ENCODE assay signal across 23 cellular contexts in genomic region chr19:18427080-18427751, GRCh38. TPM values are rescaled to one million over a fixed set of nuclear protein-coding genes. Genes with fewer than 3 reads are reported as not detected.
DNase-seq lines count a peak whose midpoint lies in the region; ATAC-seq and TF ChIP-seq lines count a peak whose summit lies in the region.
"Had no signal": no experiment of that assay in that cellular context is flagged by ENCODE, and none has a peak within 500 bp of the region (broad histone marks: within the 10 kb centered on the region; RNA-seq: fewer than 3 reads in every experiment).

No MANE protein-coding gene starts in this region.

- H3K4me3 ChIP-seq in tibial artery (no peak overlapping the region), suprapubic skin (no peak overlapping the region)
- H3K4me3 ChIP-seq: lung, right atrium auricular region had no signal

- no peaks in the 10 kb centered on the region for H3K36me3 Mint-ChIP-seq in T-cell
- no peaks in the 10 kb centered on the region for H3K36me3 Mint-ChIP-seq in immature natural killer cell

- no peak overlapping the region for H3K4me3 Mint-ChIP-seq in T-cell
- H3K4me3 Mint-ChIP-seq in immature natural killer cell: no peak overlapping the region
- H3K4me3 Mint-ChIP-seq: activated CD4-positive, alpha-beta T cell treated with anti-CD3 and anti-CD28 coated beads for 36 hours; activated naive CD8-positive, alpha-beta T cell treated with anti-CD3 and anti-CD28 coated beads, Interleukin-2, amount 10 ng/mL, durations not matched to agents 7 days and 5 days had no signal

- H3K9me3 Mint-ChIP-seq in T-cell (no peaks in the 10 kb centered on the region), immature natural killer cell (no peaks in the 10 kb centered on the region)
- H3K9me3 Mint-ChIP-seq: activated naive CD8-positive, alpha-beta T cell treated with anti-CD3 and anti-CD28 coated beads, Interleukin-2, amount 10 ng/mL, durations not matched to agents 7 days and 5 days; activated T-helper 2 cell treated with anti-CD3 and anti-CD28 coated beads, Interferon-gamma antibody, Interleukin-2, Interleukin-4, amounts not matched to agents 10 μg/mL and 5 μg/mL and 100 μg/mL, durations not matched to agents 14 hours and 24 hours and 36 hours had no signal

- peaks cover 26 to 58% (median 39%) of the 10 kb centered on the region in 3 donors for H3K4me1 Mint-ChIP-seq in T-cell
- H3K4me1 Mint-ChIP-seq in immature natural killer cell: peaks cover 41 to 48% of the 10 kb centered on the region in 2 donors

- POLR2A ChIA-PET in T-cell (lab: Charles Lee): no interaction called here

- H3K27me3 Mint-ChIP-seq in T-cell (no peaks in the 10 kb centered on the region), immature natural killer cell (ENCODE audit: low read depth in 3 of 3) (peaks cover 2 to 10% (median 8%) of the 10 kb centered on the region in 3 donors)
- H3K27me3 Mint-ChIP-seq: activated CD4-positive, alpha-beta T cell treated with anti-CD3 and anti-CD28 coated beads for 36 hours; activated naive CD8-positive, alpha-beta T cell treated with anti-CD3 and anti-CD28 coated beads, Interleukin-2, amount 10 ng/mL, durations not matched to agents 7 days and 5 days had no signal

- peak overlapping the region; percentile 4 to 39 for H3K27ac Mint-ChIP-seq in T-cell
- H3K27ac Mint-ChIP-seq in immature natural killer cell: peak overlapping the region in 5 of 6 donors; percentile 57 to 89 (median 79)
- H3K27ac Mint-ChIP-seq: activated CD4-positive, alpha-beta T cell treated with anti-CD3 and anti-CD28 coated beads for 36 hours; activated naive CD8-positive, alpha-beta T cell treated with anti-CD3 and anti-CD28 coated beads, Interleukin-2, amount 10 ng/mL, durations not matched to agents 7 days and 5 days; activated T-helper 2 cell treated with anti-CD3 and anti-CD28 coated beads, Interferon-gamma antibody, Interleukin-2, Interleukin-4, amounts not matched to agents 10 μg/mL and 5 μg/mL and 100 μg/mL, durations not matched to agents 14 hours and 24 hours and 36 hours had no signal

- H3K4me1 ChIP-seq in tibial artery: peaks cover 0 to 50% (median 38%) of the 10 kb centered on the region in 4 donors
- H3K4me1 ChIP-seq in suprapubic skin: peaks cover 60% of the 10 kb centered on the region

- intact Hi-C loops in left ventricle myocardium superior (cut with micrococcal nuclease) (no loop called here), left cardiac atrium (cut with DNase I) (no loop called here), tibial artery (cut with DNase I; ENCODE audit: low total_unique reads) (no loop called here)

- CTCF ChIA-PET in T-cell (lab: Charles Lee): no interaction called here

- peaks cover 0 to 4% of the 10 kb centered on the region in 2 donors for H3K27me3 ChIP-seq in tibial artery
- H3K27me3 ChIP-seq in suprapubic skin: no peaks in the 10 kb centered on the region
- H3K27me3 ChIP-seq: right atrium auricular region had no signal

- H3K27ac ChIP-seq in tibial artery (peak overlapping the region; percentile 59 to 82), suprapubic skin (no peak overlapping the region)

- H3K9me3 ChIP-seq in tibial artery (no peaks in the 10 kb centered on the region), suprapubic skin (no peaks in the 10 kb centered on the region)
- H3K9me3 ChIP-seq: right atrium auricular region had no signal

- peak; percentile 33 for DNase-seq in left ventricle myocardium superior
- no peak for DNase-seq in left cardiac atrium
- no peak for DNase-seq in T-cell
- no peak for DNase-seq in immature natural killer cell
- peak in 1 of 2 donors; percentile 68 for DNase-seq in tibial artery
- no peak for DNase-seq in kidney tubule cell (ENCODE audit: low spot score)
- no peak for DNase-seq in activated CD4-positive, alpha-beta T cell treated with anti-CD3 and anti-CD28 coated beads for 1 hour
- DNase-seq in suprapubic skin (ENCODE audit: low spot score in 2 of 2): no peak
- DNase-seq: activated CD4-positive, alpha-beta T cell treated with anti-CD3 and anti-CD28 coated beads for 36 hours; DMS79 treated with DMSO at 0.1 percent for 48 hours; foreskin melanocyte; islet precursor cell; NCI-H1092; NCI-H187 treated with DMSO at 0.1 percent for 48 hours; NCI-H748 treated with DMSO at 0.1 percent for 48 hours; occipital lobe; Right ventricle myocardium superior; stimulated activated CD4-positive, alpha-beta T cell treated with anti-CD3 and anti-CD28 coated beads, Interleukin-15, amount 100 ng/mL, for 24 hours had no signal

- TF ChIP-seq EP300 in suprapubic skin (IDR thresholded peaks at IDR 0.05): no peak

- no peak for TF ChIP-seq POLR2A in suprapubic skin (IDR thresholded peaks at IDR 0.05)

- no peak for ATAC-seq in left ventricle myocardium superior
- no peak for ATAC-seq in left cardiac atrium
- ATAC-seq in T-cell (replicated peaks in 1 of 4): no peak
- ATAC-seq: activated CD4-positive, alpha-beta T cell treated with anti-CD3 and anti-CD28 coated beads for 36 hours had no signal

- 75% methylated on average over 2 of the region's 16 CpGs for WGBS in suprapubic skin

- TF ChIP-seq CTCF in tibial artery (IDR thresholded peaks at IDR 0.05): no peak
- no peak for TF ChIP-seq CTCF in suprapubic skin (IDR thresholded peaks at IDR 0.05)

- H3K36me3 ChIP-seq in tibial artery (peaks cover 0 to 12% (median 0%) of the 10 kb centered on the region in 3 donors), suprapubic skin (no peaks in the 10 kb centered on the region)
- H3K36me3 ChIP-seq: right atrium auricular region had no signal

RNA-seq across cellular contexts. Expression of gene SSBP4, which starts 8.0 kb away (rescaled TPM):
- total RNA-seq in left ventricle myocardium superior (36.4 TPM), left cardiac atrium (10 to 100 TPM; 37.4 to 49.3 TPM), T-cell (100 to 1,000 TPM in 4 of 5 donors, 10 to 100 TPM in 1; 71.3 to 127 (median 102) TPM), suprapubic skin (10 to 100 TPM; 18.1 to 30.5 (median 27.4) TPM)
- polyA plus RNA-seq in immature natural killer cell: 100 to 1,000 TPM in 2 of 3 donors, 10 to 100 TPM in 1; 73.5 to 122 (median 107) TPM

RNA-seq across cellular contexts. Expression of gene ISYNA1, which starts 10.7 kb away (rescaled TPM):
- total RNA-seq in left ventricle myocardium superior: 24.4 TPM
- 10 to 100 TPM; 29.2 to 44.6 TPM for total RNA-seq in left cardiac atrium
- total RNA-seq in T-cell: 10 to 100 TPM; 38.3 to 59.8 (median 55.0) TPM
- polyA plus RNA-seq in immature natural killer cell: 10 to 100 TPM; 29.7 to 32.2 (median 31.2) TPM
- 10 to 100 TPM in 3 of 4 donors, 1 to 10 TPM in 1; 7.9 to 27.6 (median 21.0) TPM for total RNA-seq in suprapubic skin

RNA-seq across cellular contexts. Expression of gene LRRC25, which starts 29.8 kb away (rescaled TPM):
- total RNA-seq in left ventricle myocardium superior: 2.9 TPM
- total RNA-seq in left cardiac atrium: 1 to 10 TPM; 4.9 to 8.7 TPM
- total RNA-seq in T-cell: under 1 TPM in 3 of 5 donors, not detected in 2; 0.16 to 0.33 (median 0.30) TPM
- polyA plus RNA-seq in immature natural killer cell: 10 to 100 TPM in 1 of 3 donors, 1 to 10 TPM in 2; 2.7 to 18.1 (median 7.7) TPM
- total RNA-seq in suprapubic skin: under 1 TPM in 3 of 4 donors, not detected in 1; 0.59 to 0.79 (median 0.73) TPM
- total RNA-seq: activated CD4-positive, alpha-beta T cell treated with anti-CD3 and anti-CD28 coated beads for 36 hours; activated T-helper 2 cell treated with anti-CD3 and anti-CD28 coated beads, Interferon-gamma antibody, Interleukin-2, Interleukin-4, amounts not matched to agents 10 μg/mL and 5 μg/mL and 100 μg/mL, durations not matched to agents 14 hours and 24 hours and 36 hours had no signal

RNA-seq across cellular contexts. Expression of gene GDF15, which starts 41.3 kb away (rescaled TPM):
- total RNA-seq in left ventricle myocardium superior (0.27 TPM), left cardiac atrium (1 to 10 TPM in 1 of 2 donors, under 1 TPM in 1; 0.50 to 1.5 TPM), T-cell (1 to 10 TPM in 3 of 5 donors, not detected in 2; 1.5 to 1.7 (median 1.5) TPM), suprapubic skin (under 1 TPM in 3 of 4 donors, not detected in 1; 0.57 to 0.89 (median 0.86) TPM)
- not detected for polyA plus RNA-seq in immature natural killer cell
- total RNA-seq: activated CD4-positive, alpha-beta T cell treated with anti-CD3 and anti-CD28 coated beads for 36 hours; activated T-helper 2 cell treated with anti-CD3 and anti-CD28 coated beads, Interferon-gamma antibody, Interleukin-2, Interleukin-4, amounts not matched to agents 10 μg/mL and 5 μg/mL and 100 μg/mL, durations not matched to agents 14 hours and 24 hours and 36 hours; occipital lobe; OCI-LY7 had no signal
